ENCODE assay signal across 28 cellular contexts in the genomic region with DNA sequence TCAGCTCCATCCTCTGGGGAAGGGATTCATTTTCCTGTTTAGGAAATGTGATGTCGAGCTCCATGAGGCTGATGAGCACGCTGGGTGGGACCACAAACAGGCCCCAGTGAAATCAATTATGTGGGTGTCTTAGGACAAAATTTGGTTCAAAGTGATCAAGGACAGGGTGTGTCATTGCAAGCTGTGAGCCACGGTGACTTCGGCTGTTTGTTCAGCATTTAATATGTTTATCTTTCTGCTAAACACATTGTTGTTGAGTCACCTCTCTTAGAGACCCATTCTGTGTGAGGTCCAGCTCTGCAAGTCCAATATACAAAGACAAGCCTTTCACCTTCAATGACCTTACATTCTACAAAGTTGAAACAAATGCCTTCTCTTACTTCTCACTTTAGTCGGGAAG. TPM values are rescaled to one million over a fixed set of nuclear protein-coding genes. Genes with fewer than 3 reads are reported as not detected.
A peak's percentile ranks its signal among the peaks of the same experiment; 100 is the strongest.
DNase-seq lines count a peak whose midpoint lies in the region; ATAC-seq, FAIRE-seq and TF ChIP-seq lines count a peak whose summit lies in the region.
"Had no signal": no experiment of that assay in that cellular context is flagged by ENCODE, and none has a peak within 500 bp of the region (broad histone marks: within the 10 kb centered on the region; RNA-seq: fewer than 3 reads in every experiment).

No MANE protein-coding gene starts in this region.

- no peaks in the 10 kb centered on the region for H3K36me3 ChIP-seq in esophagus muscularis mucosa
- H3K36me3 ChIP-seq: neutrophil, uterus had no signal

- no peak for ATAC-seq in HG03342 (IDR thresholded peaks at IDR 0.05; ENCODE audit: unreplicated experiment)
- ATAC-seq: left ventricle myocardium superior, psoas muscle, Right ventricle myocardium inferior, T-cell had no signal

- no peak overlapping the region for H3T11ph ChIP-seq in H9 (ENCODE audit: low read length)

- no peak for TF ChIP-seq EP300 in esophagus muscularis mucosa (IDR thresholded peaks at IDR 0.05)

- H3K79me2 ChIP-seq in H9 (ENCODE audit: insufficient read depth, low read length), result no peaks in the 10 kb centered on the region

- no peaks in the 10 kb centered on the region; a peak in 1 of 5 replicates for H3K9me3 Mint-ChIP-seq in H9
- no peaks in the 10 kb centered on the region for H3K9me3 Mint-ChIP-seq in progenitor cell of endocrine pancreas (ENCODE audit: low read depth)
- H3K9me3 Mint-ChIP-seq: activated naive CD4-positive, alpha-beta T cell treated with anti-CD3 and anti-CD28 coated beads for 36 hours; activated T-helper 1 cell treated with anti-CD3 and anti-CD28 coated beads, Interleukin-12 subunit alpha, Interleukin-12 subunit beta, Interleukin-2, Interleukin-4 antibody, amounts not matched to agents 30 ng/mL and 10 ng/mL and 1 ng/mL, durations not matched to agents 14 hours and 24 hours and 36 hours; brain; naive B cell; T-cell had no signal

- H3K23me2 ChIP-seq in H9 (ENCODE audit: insufficient read length, low read depth, low read length, poor library complexity, severe bottlenecking), result no peaks in the 10 kb centered on the region

- H3K27me3 Mint-ChIP-seq in H9 (ENCODE audit: low read depth), result no peaks in the 10 kb centered on the region; the same call in 1 of the 2 replicates
- H3K27me3 Mint-ChIP-seq in progenitor cell of endocrine pancreas, result peaks cover 14% of the 10 kb centered on the region

- intact Hi-C loops in esophagus muscularis mucosa (cut with DNase I), result no loop called here

- H2BK5ac ChIP-seq in H9 (ENCODE audit: insufficient read length, low read length), result no peak overlapping the region

- H3K79me1 ChIP-seq in H9 (ENCODE audit: insufficient read depth, low read depth, low read length, poor library complexity, severe bottlenecking), result no peaks in the 10 kb centered on the region

- H3K23ac ChIP-seq in H9 (ENCODE audit: insufficient read length, low read depth, low read length), result no peak overlapping the region

- no peak for TF ChIP-seq POLR2A in esophagus muscularis mucosa (IDR thresholded peaks at IDR 0.05; ENCODE audit: low read depth)

- H2BK120ac ChIP-seq in H9 (ENCODE audit: low read depth, low read length, poor library complexity, severe bottlenecking), result no peak overlapping the region

- no peak overlapping the region for H4K5ac ChIP-seq in H9 (ENCODE audit: insufficient read length, low read depth, low read length)

- H3K36me3 Mint-ChIP-seq in H9 (ENCODE audit: insufficient read depth in 1 of 3, low read depth in 3 of 3) (no peaks in the 10 kb centered on the region), progenitor cell of endocrine pancreas (ENCODE audit: insufficient read depth) (no peaks in the 10 kb centered on the region)
- H3K36me3 Mint-ChIP-seq: brain, naive B cell, T-cell had no signal

- no peak overlapping the region for H2BK12ac ChIP-seq in H9 (ENCODE audit: insufficient read length, low read depth, low read length)

- H3K27me3 ChIP-seq in H9 (ENCODE audit: insufficient read depth, low read length) (no peaks in the 10 kb centered on the region), esophagus muscularis mucosa (no peaks in the 10 kb centered on the region)
- H3K27me3 ChIP-seq: testis, uterus had no signal

- H3K4me3 Mint-ChIP-seq in H9 (no peak overlapping the region), progenitor cell of endocrine pancreas (ENCODE audit: low read depth) (no peak overlapping the region)
- H3K4me3 Mint-ChIP-seq: activated naive CD4-positive, alpha-beta T cell treated with anti-CD3 and anti-CD28 coated beads for 36 hours; activated T-helper 1 cell treated with anti-CD3 and anti-CD28 coated beads, Interleukin-12 subunit alpha, Interleukin-12 subunit beta, Interleukin-2, Interleukin-4 antibody, amounts not matched to agents 30 ng/mL and 10 ng/mL and 1 ng/mL, durations not matched to agents 14 hours and 24 hours and 36 hours; brain; naive B cell; T-cell had no signal

- H3K4me3 ChIP-seq in esophagus muscularis mucosa, result no peak overlapping the region
- H3K4me3 ChIP-seq: GM23248, psoas muscle, testis, uterus had no signal

- H4K8ac ChIP-seq in H9 (replicated peaks; ENCODE audit: insufficient read length, low read depth, low read length), result no peak overlapping the region

- no peak overlapping the region for H2BK20ac ChIP-seq in H9 (ENCODE audit: low read depth, low read length, poor library complexity, severe bottlenecking)

- no peak overlapping the region for H2AFZ ChIP-seq in H9 (ENCODE audit: low read length)
- H2AFZ ChIP-seq: GM23248 had no signal

- H3K27ac ChIP-seq in H9 (ENCODE audit: insufficient read length, low read depth, low read length), result no peak overlapping the region
- H3K27ac ChIP-seq in esophagus muscularis mucosa (replicated peaks in 1 of 4), result no peak overlapping the region
- H3K27ac ChIP-seq: C4-2B, GM23248, neutrophil, psoas muscle, testis, uterus had no signal

- H3K9ac ChIP-seq in H9 (ENCODE audit: extremely low read depth, insufficient read length, low read length), result no peak overlapping the region
- H3K9ac ChIP-seq: GM23248 had no signal

- WGBS in H9 (ENCODE audit: extremely low coverage, insufficient read length, low lambda C conversion rate), result no CpG with 5 or more reads among the region's 5 CpGs
- 35% methylated on average over 5 of the region's 5 CpGs for WGBS in esophagus muscularis mucosa

- FAIRE-seq in islet of Langerhans (lab: Jason Lieb, UNC), result peak; percentile 75

- H3K9me3 ChIP-seq in H9 (ENCODE audit: control insufficient read depth, low read depth, low read length) (no peaks in the 10 kb centered on the region), esophagus muscularis mucosa (no peaks in the 10 kb centered on the region)
- H3K9me3 ChIP-seq: neutrophil, psoas muscle, testis, uterus had no signal

- H2BK15ac ChIP-seq in H9 (ENCODE audit: low read depth, low read length), result peak overlapping the region; percentile 68; the same call in 1 of the 2 replicates

- H3K4ac ChIP-seq in H9 (ENCODE audit: low read depth, low read length), result no peak overlapping the region

- H3K27ac Mint-ChIP-seq in H9, result no peak overlapping the region; a peak in 1 of 7 replicates
- no peak overlapping the region for H3K27ac Mint-ChIP-seq in progenitor cell of endocrine pancreas
- H3K27ac Mint-ChIP-seq: activated naive CD4-positive, alpha-beta T cell treated with anti-CD3 and anti-CD28 coated beads for 36 hours; activated T-helper 1 cell treated with anti-CD3 and anti-CD28 coated beads, Interleukin-12 subunit alpha, Interleukin-12 subunit beta, Interleukin-2, Interleukin-4 antibody, amounts not matched to agents 30 ng/mL and 10 ng/mL and 1 ng/mL, durations not matched to agents 14 hours and 24 hours and 36 hours; brain; naive B cell; T-cell had no signal

- H3K14ac ChIP-seq in H9 (ENCODE audit: insufficient read depth, low read length), result no peak overlapping the region

- H3K56ac ChIP-seq in H9 (ENCODE audit: insufficient read length, low read depth, low read length), result no peak overlapping the region

- H3K18ac ChIP-seq in H9 (ENCODE audit: insufficient read length, low read depth, low read length), result no peak overlapping the region

- no peak overlapping the region for H2AK5ac ChIP-seq in H9 (ENCODE audit: insufficient read length, low read length)

- DNase-seq in COR-L47 (lab: John Stamatoyannopoulos, UW) (peak; percentile 61), H9 (no peak), NCI-H748 (lab: John Stamatoyannopoulos, UW; ENCODE audit: unreplicated experiment) (peak; percentile 83), progenitor cell of endocrine pancreas (ENCODE audit: low spot score, unreplicated experiment) (no peak), T-helper 1 cell (no peak), esophagus muscularis mucosa (ENCODE audit: extremely low spot score) (no peak)
- DNase-seq: activated CD4-positive, alpha-beta T cell treated with anti-CD3 and anti-CD28 coated beads, Interleukin-2, amount 50 U/mL, for 4 hours; activated naive CD4-positive, alpha-beta T cell treated with anti-CD3 and anti-CD28 coated beads for 36 hours; Calu3; GM23248; KG1; left ventricle myocardium superior; MV-4-11; naive B cell; NCI-H187 treated with DMSO at 0.1 percent for 48 hours; NCI-H526 treated with DMSO at 0.1 percent for 48 hours; psoas muscle; stimulated activated naive CD4-positive, alpha-beta T cell treated with Interleukin-2 at 50 U/mL for 16 hours; T-cell; testis; uterus had no signal

- no peaks in the 10 kb centered on the region for H4K20me1 ChIP-seq in H9 (ENCODE audit: control insufficient read depth, insufficient read depth, insufficient read length)

- H3K4me1 Mint-ChIP-seq in H9 (peaks cover 12 to 18% of the 10 kb centered on the region in 2 experiments), progenitor cell of endocrine pancreas (ENCODE audit: low read depth) (peaks cover 7% of the 10 kb centered on the region)
- H3K4me1 Mint-ChIP-seq: naive B cell had no signal

- H4K91ac ChIP-seq in H9 (ENCODE audit: insufficient read length, low read depth, low read length), result no peak overlapping the region

- peaks cover 2% of the 10 kb centered on the region; the same call in 1 of the 2 replicates for H3K4me1 ChIP-seq in H9 (ENCODE audit: insufficient read depth, low read length)
- H3K4me1 ChIP-seq in esophagus muscularis mucosa, result peaks cover 0 to 45% (median 39%) of the 10 kb centered on the region in 4 donors
- H3K4me1 ChIP-seq: psoas muscle, uterus had no signal

- TF ChIP-seq CTCF in H9 (conservative IDR thresholded peaks at IDR 0.05) (no peak), progenitor cell of endocrine pancreas (IDR thresholded peaks at IDR 0.05; ENCODE audit: unreplicated experiment) (no peak), esophagus muscularis mucosa (IDR thresholded peaks at IDR 0.05) (no peak)

- H3K4me2 ChIP-seq in H9 (ENCODE audit: insufficient read depth, insufficient read length, low read length), result no peak overlapping the region

RNA-seq across cellular contexts. Expression of a gene that starts 41.3 kb away (rescaled TPM):
- total RNA-seq in H9 (2021) (176 and 177 TPM in 2 replicates), progenitor cell of endocrine pancreas (129 and 135 TPM in 2 replicates), esophagus muscularis mucosa (100 to 1,000 TPM; 170 to 211 (median 207) TPM)

Comparison
In these comparisons a context has a peak if more than half of its experiments do, and no peak if none do; other contexts are left out.
1. DNase-seq: peak in COR-L47 (single experiment) and NCI-H748 (single experiment); none in H9 (single experiment), progenitor cell of endocrine pancreas (single experiment), T-helper 1 cell (0 of 5) and esophagus muscularis mucosa (single experiment).